ENCODE assay signal across 7 cellular contexts in the genomic region with DNA sequence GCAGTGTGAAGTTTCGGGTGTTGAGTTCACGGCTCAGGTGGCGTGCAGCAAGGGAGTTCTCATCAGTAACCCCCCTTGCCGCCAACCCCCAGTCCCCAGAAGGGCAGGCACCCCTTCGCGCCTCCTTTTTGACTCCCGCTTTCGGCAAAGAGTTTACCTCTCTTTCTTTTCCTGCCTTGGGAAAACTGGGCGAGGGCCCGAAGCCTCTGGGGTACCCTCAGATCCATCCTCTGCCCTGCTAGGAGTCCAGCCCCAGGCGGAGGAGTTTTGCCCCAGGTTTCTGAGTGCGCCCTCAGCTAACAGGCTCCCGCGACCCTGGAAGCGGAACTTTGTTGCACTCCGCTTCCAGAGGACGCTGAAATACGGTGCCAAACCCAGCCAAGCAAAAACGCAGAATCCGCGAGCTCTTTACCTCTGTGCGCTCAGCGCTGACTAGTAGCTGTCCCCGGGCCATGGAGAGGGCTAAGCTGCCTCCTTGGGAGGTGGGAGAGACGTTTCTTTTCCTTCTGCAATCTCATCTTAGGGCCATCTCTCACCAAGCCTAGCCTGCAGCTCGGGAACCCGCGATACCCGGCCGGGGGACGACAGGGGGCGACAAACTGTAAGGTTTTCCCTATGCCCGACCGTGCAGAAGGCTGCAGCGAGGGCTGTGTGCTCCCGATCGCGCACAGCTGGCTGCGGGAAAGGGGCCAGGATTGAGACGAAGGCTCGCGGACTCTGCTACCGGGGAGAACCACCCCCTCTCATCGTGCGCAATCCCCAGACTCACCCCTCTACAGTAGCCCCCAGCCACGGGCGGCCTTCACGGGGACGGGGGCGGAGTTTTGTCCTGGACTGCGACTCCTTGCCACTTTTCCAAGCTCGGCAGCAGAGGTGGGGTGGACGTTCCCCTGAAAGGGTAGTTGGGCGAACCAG. TPM values are rescaled to one million over a fixed set of nuclear protein-coding genes. Genes with fewer than 3 reads are reported as not detected.
DNase-seq lines count a peak whose midpoint lies in the region; ATAC-seq, FAIRE-seq and TF ChIP-seq lines count a peak whose summit lies in the region.

No MANE protein-coding gene starts in this region.

- H3K79me2 ChIP-seq in keratinocyte (ENCODE audit: control insufficient read depth, insufficient read depth, low read length): no peaks in the 10 kb centered on the region

- H3K36me3 ChIP-seq in keratinocyte (ENCODE audit: control insufficient read depth in 2 of 2, extremely low read depth in 1 of 2, insufficient read depth in 2 of 2, low read length in 2 of 2): no peaks in the 10 kb centered on the region

- H3K9me1 ChIP-seq in keratinocyte (ENCODE audit: control insufficient read depth, extremely low read depth, insufficient read depth, low read length): no peaks in the 10 kb centered on the region

- H3K9me3 ChIP-seq in keratinocyte (ENCODE audit: control insufficient read depth, low read depth, low read length): no peaks in the 10 kb centered on the region

- DNase-seq in NB4 (ENCODE audit: low read depth) (peak; percentile 59), anterior cingulate cortex (lab: John Stamatoyannopoulos, UW) (peak in 34 of 58 donors; percentile 2 to 68 (median 31)), keratinocyte (ENCODE audit: low read depth, low spot score) (no peak), GF-D8 (lab: John Stamatoyannopoulos, UW) (no peak)
- DNase-seq in stimulated activated CD8-positive, alpha-beta memory T cell treated with anti-CD3 and anti-CD28 coated beads, Interleukin-15, amount 100 ng/mL, for 48 hours (ENCODE audit: low read depth in 2 of 2): peak; percentile 11 to 37

- H3K4me3 ChIP-seq in NB4 (ENCODE audit: low read depth, low read length): no peak overlapping the region
- no peak overlapping the region for H3K4me3 ChIP-seq in keratinocyte (ENCODE audit: control insufficient read depth in 2 of 3, extremely low read depth in 1 of 3, insufficient read depth in 2 of 3, low read depth in 1 of 3, low read length in 3 of 3)

- no peaks in the 10 kb centered on the region for H3K4me1 ChIP-seq in keratinocyte (ENCODE audit: control insufficient read depth, extremely low read depth, insufficient read depth, low read length)

- no peak for TF ChIP-seq POLR2A in NB4 (IDR thresholded peaks at IDR 0.05; ENCODE audit: extremely low read depth, insufficient read length)

- H3K27me3 ChIP-seq in keratinocyte (ENCODE audit: control insufficient read depth, extremely low read depth, insufficient read depth, low read length): peaks cover 84% of the 10 kb centered on the region

- no peak for ATAC-seq in GM19452 (IDR thresholded peaks at IDR 0.05; ENCODE audit: unreplicated experiment)

- H3K9ac ChIP-seq in keratinocyte (ENCODE audit: control insufficient read depth, extremely low read depth, insufficient read depth, low read length): no peak overlapping the region

- peak overlapping the region; percentile 48 for H3K4me2 ChIP-seq in keratinocyte (ENCODE audit: control insufficient read depth, extremely low read depth, insufficient read depth, low read depth, low read length)

- dilution Hi-C loops in keratinocyte (cut with MboI; ENCODE audit: extremely low pct_ligation_motif_present, low sequenced_read_pairs): no loop called here

- no peak overlapping the region for H2AFZ ChIP-seq in keratinocyte (ENCODE audit: control insufficient read depth, low read length)

- H4K20me1 ChIP-seq in keratinocyte (ENCODE audit: control insufficient read depth, extremely low read depth, insufficient read depth, low read length): no peaks in the 10 kb centered on the region

- H3K27ac ChIP-seq in keratinocyte (ENCODE audit: control insufficient read depth, insufficient read depth, low read length): no peak overlapping the region

- no peak for FAIRE-seq in keratinocyte (lab: Jason Lieb, UNC)

- TF ChIP-seq CTCF in GM12873 (IDR thresholded peaks at IDR 0.05; ENCODE audit: insufficient read depth, low read depth, low read length, missing control alignments) (peak; percentile 53), NB4 (IDR thresholded peaks at IDR 0.05; ENCODE audit: low read depth, low read length) (peak; percentile 68), keratinocyte (optimal IDR thresholded peaks at IDR 0.05 in 1 of 3, IDR thresholded peaks at IDR 0.05 in 1 of 3, conservative IDR thresholded peaks at IDR 0.05 in 1 of 3; ENCODE audit: extremely low read depth in 1 of 3, insufficient read depth in 2 of 3, low read length in 3 of 3) (peak; percentile 26 to 68 (median 55))

RNA-seq across cellular contexts. Expression of gene PAX1, which starts 2.7 kb away (rescaled TPM):
- not detected in 3 replicates for polyA plus RNA-seq in keratinocyte
- polyA plus RNA-seq in keratinocyte (2011; ENCODE audit: low read depth): not detected
- polyA plus RNA-seq in keratinocyte (2011; cell fraction: cytosol; rRNA removed): not detected in 2 replicates
- not detected in 2 replicates for polyA plus RNA-seq in keratinocyte (2011; cell fraction: nucleus; rRNA removed)
- not detected in 2 replicates for polyA plus RNA-seq in keratinocyte (2012; ENCODE audit: low replicate concordance)
- polyA minus RNA-seq in keratinocyte: not detected in 3 replicates
- not detected for polyA minus RNA-seq in keratinocyte (2011; cell fraction: cytosol; rRNA and poly(A)+ RNA removed)
- polyA minus RNA-seq in keratinocyte (2011; cell fraction: nucleus; rRNA and poly(A)+ RNA removed): not detected in 2 replicates

Comparison
In these comparisons a context has a peak if more than half of its experiments do, and no peak if none do; other contexts are left out.
1. DNase-seq: peak in NB4 (single experiment), anterior cingulate cortex (34 of 58) and stimulated activated CD8-positive, alpha-beta memory T cell treated with anti-CD3 and anti-CD28 coated beads, Interleukin-15, amount 100 ng/mL, for 48 hours (2 of 2); none in keratinocyte (single experiment) and GF-D8 (single experiment).
2. Peak in every context shown above with its lines, with median percentiles within 50 percentile points of each other: CTCF ChIP-seq.